ENCODE assay signal across 1 cellular context in genomic region chr2:137992039-137992646, GRCh38.
TF ChIP-seq lines count a peak whose summit lies in the region.

No MANE protein-coding gene starts in this region.

TF ChIP-seq in HepG2, 621 proteins besides CTCF, POLR2A, EP300 and RAD21 (continued from another document and continues in another):
- 0 out of 2 replicates have a peak, but pooled peaks have one; percentile 23 for TF ChIP-seq GLI4 (CRISPR knock-in tag; IDR thresholded peaks at IDR 0.05; ENCODE audit: borderline replicate concordance)
- TF ChIP-seq EEA1 (CRISPR knock-in tag; IDR thresholded peaks at IDR 0.05; ENCODE audit: borderline replicate concordance) = 0 out of 2 replicates have a peak, but pooled peaks have one; percentile 25
- no peak for TF ChIP-seq FOXK2 (IDR thresholded peaks at IDR 0.05)
- no peak for TF ChIP-seq ZNF253 (CRISPR knock-in tag; IDR thresholded peaks at IDR 0.05; ENCODE audit: borderline replicate concordance)
- TF ChIP-seq ZKSCAN5 (CRISPR knock-in tag; IDR thresholded peaks at IDR 0.05) = 0 out of 2 replicates have a peak, but pooled peaks have one; percentile 23
- TF ChIP-seq MAX (IDR thresholded peaks at IDR 0.05) = peak; percentile 23; the same call in 1 of the 2 replicates
- TF ChIP-seq DNMT1 (CRISPR knock-in tag; IDR thresholded peaks at IDR 0.05) = peak; percentile 37; the same call in 1 of the 2 replicates
- TF ChIP-seq RBAK (CRISPR knock-in tag; IDR thresholded peaks at IDR 0.05) = no peak
- no peak for TF ChIP-seq ZNF335 (CRISPR knock-in tag; IDR thresholded peaks at IDR 0.05)
- TF ChIP-seq ZMYM4 (CRISPR knock-in tag; IDR thresholded peaks at IDR 0.05) = peak; percentile 29; the same call in 1 of the 2 replicates
- TF ChIP-seq ZNF350 (CRISPR knock-in tag; IDR thresholded peaks at IDR 0.05; ENCODE audit: borderline replicate concordance, low read depth) = 0 out of 2 replicates have a peak, but pooled peaks have one; percentile 46
- TF ChIP-seq CHD2 (IDR thresholded peaks at IDR 0.05; ENCODE audit: low read depth, low read length) = 0 out of 2 replicates have a peak, but pooled peaks have one; percentile 16
- 0 out of 2 replicates have a peak, but pooled peaks have one; percentile 73 for TF ChIP-seq ZNF225 (CRISPR knock-in tag; IDR thresholded peaks at IDR 0.05)
- TF ChIP-seq HNF4G (IDR thresholded peaks at IDR 0.05; ENCODE audit: borderline replicate concordance, low read depth, low read length) = no peak
- 0 out of 2 replicates have a peak, but pooled peaks have one; percentile 6 for TF ChIP-seq HNF4G (CRISPR knock-in tag; IDR thresholded peaks at IDR 0.05; ENCODE audit: borderline replicate concordance, low read depth)
- TF ChIP-seq JUND (CRISPR knock-in tag; IDR thresholded peaks at IDR 0.05) = no peak
- 0 out of 2 replicates have a peak, but pooled peaks have one; percentile 31 for TF ChIP-seq ZKSCAN8 (CRISPR knock-in tag; IDR thresholded peaks at IDR 0.05; ENCODE audit: borderline replicate concordance)
- 0 out of 2 replicates have a peak, but pooled peaks have one; percentile 25 for TF ChIP-seq ZNF580 (CRISPR knock-in tag; IDR thresholded peaks at IDR 0.05; ENCODE audit: borderline replicate concordance, low read depth)
- TF ChIP-seq SPEN (CRISPR knock-in tag; IDR thresholded peaks at IDR 0.05; ENCODE audit: low read depth) = peak; percentile 67; the same call in 1 of the 2 replicates
- TF ChIP-seq THAP9 (CRISPR knock-in tag; IDR thresholded peaks at IDR 0.05; ENCODE audit: borderline replicate concordance) = peak; percentile 37; the same call in 1 of the 2 replicates
- TF ChIP-seq FOXC1 (CRISPR knock-in tag; IDR thresholded peaks at IDR 0.05; ENCODE audit: borderline replicate concordance) = peak; percentile 56
- TF ChIP-seq HNF1A (IDR thresholded peaks at IDR 0.05; ENCODE audit: low read depth) = no peak
- no peak for TF ChIP-seq HNF1A (CRISPR knock-in tag; IDR thresholded peaks at IDR 0.05; ENCODE audit: borderline replicate concordance)
- TF ChIP-seq ZFP91 (CRISPR knock-in tag; IDR thresholded peaks at IDR 0.05; ENCODE audit: borderline replicate concordance) = peak; percentile 66; the same call in 1 of the 2 replicates
- peak; percentile 48 for TF ChIP-seq AGO2 (optimal IDR thresholded peaks at IDR 0.05; ENCODE audit: low read depth, low read length)
- no peak for TF ChIP-seq ZNF558 (CRISPR knock-in tag; IDR thresholded peaks at IDR 0.05; ENCODE audit: borderline replicate concordance)
- no peak for TF ChIP-seq ZNF362 (CRISPR knock-in tag; IDR thresholded peaks at IDR 0.05; ENCODE audit: borderline replicate concordance)
- TF ChIP-seq SALL1 (CRISPR knock-in tag; IDR thresholded peaks at IDR 0.05) = peak; percentile 37; the same call in 1 of the 2 replicates
- no peak for TF ChIP-seq ZNF136 (CRISPR knock-in tag; IDR thresholded peaks at IDR 0.05; ENCODE audit: low read depth)
- TF ChIP-seq POLR2AphosphoS2 (IDR thresholded peaks at IDR 0.05; ENCODE audit: low read depth, low read length) = peak; percentile 1; the same call in 1 of the 2 replicates
- TF ChIP-seq TEAD3 (CRISPR knock-in tag; optimal IDR thresholded peaks at IDR 0.05; ENCODE audit: borderline replicate concordance) = peak; percentile 31
- TF ChIP-seq ZNF607 (CRISPR knock-in tag; IDR thresholded peaks at IDR 0.05; ENCODE audit: borderline replicate concordance) = peak; percentile 63; the same call in 1 of the 2 replicates
- TF ChIP-seq POLR2G (IDR thresholded peaks at IDR 0.05; ENCODE audit: low read depth, low read length) = peak; percentile 45; the same call in 1 of the 2 replicates
- peak; percentile 64 for TF ChIP-seq RBM22 (optimal IDR thresholded peaks at IDR 0.05; ENCODE audit: low read length)
- TF ChIP-seq ZNF687 (CRISPR knock-in tag; IDR thresholded peaks at IDR 0.05) = peak; percentile 65
- TF ChIP-seq SAFB2 (CRISPR knock-in tag; IDR thresholded peaks at IDR 0.05; ENCODE audit: borderline replicate concordance, low read depth) = peak; percentile 80; the same call in 1 of the 2 replicates
- TF ChIP-seq FUBP1 (CRISPR knock-in tag; IDR thresholded peaks at IDR 0.05; ENCODE audit: borderline replicate concordance) = peak; percentile 87; the same call in 1 of the 2 replicates
- no peak for TF ChIP-seq ZNF788 (CRISPR knock-in tag; IDR thresholded peaks at IDR 0.05; ENCODE audit: borderline replicate concordance)
- TF ChIP-seq HINFP (CRISPR knock-in tag; IDR thresholded peaks at IDR 0.05; ENCODE audit: low read depth) = no peak
